In the genomic region with DNA sequence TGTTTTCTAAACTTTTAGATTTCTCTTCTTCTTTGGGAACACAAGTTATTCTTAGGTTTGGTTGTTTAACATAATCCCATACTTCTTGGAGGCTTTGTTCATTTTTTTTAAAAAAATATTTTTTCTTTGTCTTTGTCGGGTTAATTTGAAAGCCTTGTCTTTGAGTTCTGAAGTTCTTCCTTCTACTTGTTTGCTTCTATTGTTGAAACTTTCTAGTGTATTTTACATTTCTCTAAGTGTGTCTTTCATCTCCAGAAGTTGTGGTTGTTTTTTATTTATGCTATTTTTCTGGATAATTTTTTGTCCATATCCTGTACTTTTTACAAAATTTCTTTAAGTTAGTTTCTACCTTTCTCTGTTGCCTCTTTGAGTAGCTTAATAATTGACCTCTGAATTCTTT, we compare ENCODE assay signal across 28 cellular contexts.
"Had no signal": no experiment of that assay in that cellular context is flagged by ENCODE, and none has a peak within 500 bp of the region (broad histone marks: within the 10 kb centered on the region; RNA-seq: fewer than 3 reads in every experiment).

No MANE protein-coding gene starts in this region.

- H3K4me1 ChIP-seq: neural progenitor cell, parathyroid adenoma, psoas muscle, spleen, suprapubic skin, testis, tibial artery, transverse colon, upper lobe of right lung, uterus had no signal

- H3K27me3 ChIP-seq: neural progenitor cell, ovary, spleen, suprapubic skin, testis, tibial artery, transverse colon, upper lobe of right lung, uterus had no signal

- H3K36me3 ChIP-seq: neural progenitor cell, ovary, spleen, suprapubic skin, tibial artery, transverse colon, upper lobe of right lung, uterus had no signal

- DNase-seq: natural killer cell; occipital lobe; ovary; posterior cingulate gyrus; psoas muscle; right cardiac atrium; spleen; stimulated activated CD4-positive, alpha-beta T cell treated with anti-CD3 and anti-CD28 coated beads, Interleukin-12 subunit alpha, Interleukin-12 subunit beta, amount 100 ng/mL, for 4 hours; stimulated activated CD4-positive, alpha-beta T cell treated with anti-CD3 and anti-CD28 coated beads, Interleukin-1b, Interleukin-23, amount 100 ng/mL, for 48 hours; stimulated activated CD4-positive, alpha-beta T cell treated with anti-CD3 and anti-CD28 coated beads, Interleukin-4, amount 100 ng/mL, for 1 hour; stimulated activated CD4-positive, alpha-beta T cell treated with anti-CD3 and anti-CD28 coated beads, Interleukin-4, amount 100 ng/mL, for 4 hours; stimulated activated CD8-positive, alpha-beta memory T cell treated with anti-CD3 and anti-CD28 coated beads, Interleukin-4, amount 100 ng/mL, for 48 hours; stimulated activated naive CD4-positive, alpha-beta T cell; stimulated activated naive CD8-positive, alpha-beta T cell treated with anti-CD3 and anti-CD28 coated beads, Interleukin-15, amount 100 ng/mL, for 72 hours; stimulated activated naive CD8-positive, alpha-beta T cell treated with anti-CD3 and anti-CD28 coated beads, Interleukin-15, Interleukin-2, amounts not matched to agents 100 U/mL and 50 U/mL, for 24 hours; substantia nigra; testis; tibial artery; transverse colon; upper lobe of right lung; uterus had no signal

- H3K9ac ChIP-seq: neural progenitor cell, parathyroid adenoma had no signal

- H3K9me3 ChIP-seq: ovary, testis, uterus had no signal

- H3K27ac ChIP-seq: neural progenitor cell, ovary, parathyroid adenoma, psoas muscle, skin epidermis, spleen, suprapubic skin, testis, tibial artery, transverse colon, upper lobe of right lung, uterus had no signal

- H3K4me2 ChIP-seq: neural progenitor cell, smooth muscle cell had no signal

- ATAC-seq: natural killer cell; psoas muscle; right cardiac atrium; sciatic nerve; stimulated activated memory B cell treated with anti-CD40 and anti-IgM and Interleukin-4, amounts not matched to agents 10 μg/mL and 1 μg/mL and 100 μg/mL, for 72 hours; stimulated activated naive CD8-positive, alpha-beta T cell treated with anti-CD3 and anti-CD28 coated beads, Interleukin-15, amount 100 ng/mL, for 72 hours; stimulated activated naive CD8-positive, alpha-beta T cell treated with anti-CD3 and anti-CD28 coated beads, Interleukin-15, Interleukin-2, amounts not matched to agents 100 U/mL and 50 U/mL, for 24 hours; upper lobe of right lung had no signal

- H3K79me2 ChIP-seq: parathyroid adenoma had no signal

- H3K4me3 ChIP-seq: neural progenitor cell, ovary, psoas muscle, skin epidermis, smooth muscle cell, spleen, suprapubic skin, testis, tibial artery, transverse colon, upper lobe of right lung, uterus had no signal

- H2AFZ ChIP-seq: neural progenitor cell, parathyroid adenoma had no signal
